Comparison of ENCODE assay signal across 9 cellular contexts in the genomic region with DNA sequence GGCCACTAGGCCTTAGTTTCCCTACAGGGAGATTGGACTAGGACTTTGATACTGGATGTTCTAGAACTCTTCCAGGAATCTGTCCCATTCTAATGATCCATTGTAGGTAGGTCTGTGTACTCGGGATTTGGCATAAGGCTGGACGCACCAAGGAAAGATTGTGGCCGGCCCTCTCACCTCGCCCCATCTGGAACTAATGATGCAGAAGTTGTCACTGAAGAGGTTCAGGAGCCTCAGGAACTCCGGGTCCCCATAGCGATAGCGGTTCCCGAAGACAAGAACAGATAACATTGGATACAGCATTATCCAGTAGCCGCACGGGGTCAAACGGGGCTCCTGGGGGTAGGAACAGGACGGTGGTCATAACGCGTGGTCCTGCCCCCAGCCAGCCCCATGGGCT. TPM values are rescaled to one million over a fixed set of nuclear protein-coding genes. Genes with fewer than 3 reads are reported as not detected.
DNase-seq lines count a peak whose midpoint lies in the region; ATAC-seq and TF ChIP-seq lines count a peak whose summit lies in the region.
"Had no signal": no experiment of that assay in that cellular context is flagged by ENCODE, and none has a peak within 500 bp of the region (broad histone marks: within the 10 kb centered on the region; RNA-seq: fewer than 3 reads in every experiment).

No MANE protein-coding gene starts in this region.

- DNase-seq in HCT116 (ENCODE audit: low read depth, low spot score) (no peak), hepatocyte (ENCODE audit: low spot score) (no peak), NCI-H526 (lab: John Stamatoyannopoulos, UW) (no peak), NCI-H446 treated with DMSO at 0.1 percent for 48 hours (lab: John Stamatoyannopoulos, UW) (no peak), anterior cingulate cortex (lab: John Stamatoyannopoulos, UW) (no peak), WERI-Rb-1 (no peak)
- DNase-seq in activated CD8-positive, alpha-beta T cell treated with anti-CD3 and anti-CD28 coated beads, Interleukin-2, amount 10 ng/mL, durations not matched to agents 7 days and 5 days, result no peak

- no peaks in the 10 kb centered on the region for H3K27me3 ChIP-seq in HCT116 (ENCODE audit: insufficient read depth, low read length)
- no peaks in the 10 kb centered on the region for H3K27me3 ChIP-seq in hepatocyte
- no peaks in the 10 kb centered on the region for H3K27me3 ChIP-seq in skeletal muscle tissue (ENCODE audit: control insufficient read depth in 3 of 3, insufficient read depth in 3 of 3, low read length in 3 of 3)
- no peaks in the 10 kb centered on the region for H3K27me3 ChIP-seq in WERI-Rb-1 (ENCODE audit: insufficient read depth, low read depth, severe bottlenecking)

- RAD21 ChIA-PET in HCT116 (lab: Charles Lee; ENCODE audit: low non-redundant PET in 1 of 2, low total read pairs in 2 of 2, uncharacterized antibody in 2 of 2, unreplicated experiment in 2 of 2), result no interaction called here

- peaks cover 19% of the 10 kb centered on the region for H3K27me3 Mint-ChIP-seq in activated CD8-positive, alpha-beta T cell treated with anti-CD3 and anti-CD28 coated beads, Interleukin-2, amount 10 ng/mL, durations not matched to agents 7 days and 5 days (ENCODE audit: low read depth)

- no peaks in the 10 kb centered on the region for H3K9me2 ChIP-seq in HCT116 (ENCODE audit: insufficient read depth)
- H3K9me2 ChIP-seq in hepatocyte (replicated peaks; ENCODE audit: insufficient read depth), result no peaks in the 10 kb centered on the region

- H4K20me1 ChIP-seq in HCT116 (ENCODE audit: insufficient read depth), result peaks cover 4% of the 10 kb centered on the region; the same call in 1 of the 2 replicates
- H4K20me1 ChIP-seq in hepatocyte (ENCODE audit: insufficient read depth, poor library complexity, severe bottlenecking), result peaks cover 18% of the 10 kb centered on the region

- H3K4me2 ChIP-seq in HCT116 (ENCODE audit: low read length) (peak overlapping the region; percentile 75), hepatocyte (peak overlapping the region; percentile 91)

- BruUV-seq in HCT116 (replicated peaks; lab: Mats Ljungman, UMichigan), result no TSS peak

- H3K27ac Mint-ChIP-seq in activated CD8-positive, alpha-beta T cell treated with anti-CD3 and anti-CD28 coated beads, Interleukin-2, amount 10 ng/mL, durations not matched to agents 7 days and 5 days, result no peak overlapping the region

- ATAC-seq in HCT116, result no peak
- no peak for ATAC-seq in activated CD8-positive, alpha-beta T cell treated with anti-CD3 and anti-CD28 coated beads, Interleukin-2, amount 10 ng/mL, durations not matched to agents 7 days and 5 days

- no peaks in the 10 kb centered on the region for H3K9me3 Mint-ChIP-seq in activated CD8-positive, alpha-beta T cell treated with anti-CD3 and anti-CD28 coated beads, Interleukin-2, amount 10 ng/mL, durations not matched to agents 7 days and 5 days (ENCODE audit: insufficient read depth)

- CTCF ChIA-PET in HCT116 (lab: Charles Lee), result no interaction called here
- CTCF ChIA-PET in activated CD8-positive, alpha-beta T cell treated with anti-CD3 and anti-CD28 coated beads, Interleukin-2, amount 10 ng/mL, durations not matched to agents 7 days and 5 days (lab: Charles Lee), result interaction anchor here (1.6 kb wide), 1 partner anchor 12 kb away, joined by 3 read pairs; no protein-coding TSS in a partner anchor

- peak overlapping the region; percentile 80 for H3K4me3 Mint-ChIP-seq in activated CD8-positive, alpha-beta T cell treated with anti-CD3 and anti-CD28 coated beads, Interleukin-2, amount 10 ng/mL, durations not matched to agents 7 days and 5 days

- TF ChIP-seq POLR2A in HCT116 (IDR thresholded peaks at IDR 0.05; ENCODE audit: borderline replicate concordance, extremely low read depth, insufficient read depth, insufficient read length), result no peak

- H2AFZ ChIP-seq in HCT116 (ENCODE audit: low read depth, low read length, poor library complexity, severe bottlenecking) (no peak overlapping the region), hepatocyte (no peak overlapping the region)

- no peak overlapping the region for H3K4me3 ChIP-seq in HCT116 (replicated peaks in 1 of 2; ENCODE audit: low read depth in 1 of 2, low read length in 2 of 2)
- H3K4me3 ChIP-seq in hepatocyte, result no peak overlapping the region
- H3K4me3 ChIP-seq in skeletal muscle tissue (ENCODE audit: low read length in 3 of 3), result peak overlapping the region; percentile 40 to 73 (median 48)
- H3K4me3 ChIP-seq in WERI-Rb-1 (ENCODE audit: low read depth, low read length), result no peak overlapping the region

- POLR2A ChIA-PET in HCT116 (lab: Charles Lee), result no interaction called here
- POLR2A ChIA-PET in activated CD8-positive, alpha-beta T cell treated with anti-CD3 and anti-CD28 coated beads, Interleukin-2, amount 10 ng/mL, durations not matched to agents 7 days and 5 days (lab: Charles Lee), result no interaction called here

- TF ChIP-seq CTCF in HCT116 (IDR thresholded peaks at IDR 0.05 in 2 of 3, conservative IDR thresholded peaks at IDR 0.05 in 1 of 3; ENCODE audit: borderline replicate concordance in 1 of 3, insufficient read depth in 1 of 3, low read depth in 2 of 3, low read length in 2 of 3) (no peak), hepatocyte (IDR thresholded peaks at IDR 0.05; ENCODE audit: poor library complexity) (no peak), WERI-Rb-1 (IDR thresholded peaks at IDR 0.05; ENCODE audit: low read depth, low read length) (no peak)

- WGBS in hepatocyte (ENCODE audit: low lambda C conversion rate, missing lambda C conversion rate), result 55% methylated on average over 11 of the region's 14 CpGs

- TF ChIP-seq RAD21 in HCT116 (IDR thresholded peaks at IDR 0.05; ENCODE audit: low read depth), result no peak

- H3K4me1 ChIP-seq in HCT116 (ENCODE audit: control insufficient read depth in 1 of 2, insufficient read depth in 2 of 2, low read length in 2 of 2) (peaks cover 23 to 57% of the 10 kb centered on the region in 2 experiments), hepatocyte (ENCODE audit: insufficient read depth) (peaks cover 47% of the 10 kb centered on the region), skeletal muscle tissue (ENCODE audit: control insufficient read depth in 3 of 3, insufficient read depth in 3 of 3, low read length in 3 of 3) (peaks cover 33 to 59% (median 57%) of the 10 kb centered on the region in 3 donors)

- H3K9ac ChIP-seq in HCT116 (ENCODE audit: low read length) (0 out of 2 replicates have a peak overlapping the region, but pooled peaks have one; percentile 44), skeletal muscle tissue (ENCODE audit: low read depth in 1 of 3, low read length in 3 of 3) (peak overlapping the region; percentile 23 to 57 (median 50))

- peak overlapping the region; percentile 25; the same call in 1 of the 2 replicates for H3K27ac ChIP-seq in HCT116 (ENCODE audit: low read depth, low read length)
- H3K27ac ChIP-seq in hepatocyte, result peak overlapping the region; percentile 98
- H3K27ac ChIP-seq in skeletal muscle tissue (ENCODE audit: low read depth, low read length), result peak overlapping the region; percentile 60
- H3K27ac ChIP-seq in WERI-Rb-1, result no peak overlapping the region

- H3K36me3 ChIP-seq in HCT116 (ENCODE audit: control insufficient read depth in 1 of 2, insufficient read depth in 2 of 2, low read length in 2 of 2), result peaks cover 7 to 10% of the 10 kb centered on the region in 2 experiments; a peak in 2 of 4 replicates
- no peaks in the 10 kb centered on the region for H3K36me3 ChIP-seq in hepatocyte (replicated peaks; ENCODE audit: insufficient read depth, low read depth)
- peaks cover 16 to 22% (median 17%) of the 10 kb centered on the region in 3 donors for H3K36me3 ChIP-seq in skeletal muscle tissue (ENCODE audit: control insufficient read depth in 3 of 3, insufficient read depth in 3 of 3, low read length in 3 of 3)
- H3K36me3 ChIP-seq in WERI-Rb-1, result peaks cover 47% of the 10 kb centered on the region

- peaks cover 61% of the 10 kb centered on the region for H3K4me1 Mint-ChIP-seq in activated CD8-positive, alpha-beta T cell treated with anti-CD3 and anti-CD28 coated beads, Interleukin-2, amount 10 ng/mL, durations not matched to agents 7 days and 5 days (ENCODE audit: low read depth)

- intact Hi-C loops in HCT116 (cut with micrococcal nuclease), result loop anchor here (10.0 kb wide), 1 partner anchor 335 kb away; no protein-coding TSS in a partner anchor

- H3K79me2 ChIP-seq in HCT116 (ENCODE audit: insufficient read depth, low read length), result peaks cover 28% of the 10 kb centered on the region
- H3K79me2 ChIP-seq in hepatocyte, result peaks cover 27% of the 10 kb centered on the region

- H3K9me3 ChIP-seq in HCT116 (ENCODE audit: control insufficient read depth in 1 of 2, insufficient read depth in 1 of 2, low read depth in 1 of 2, low read length in 2 of 2) (no peaks in the 10 kb centered on the region), hepatocyte (ENCODE audit: low read depth) (no peaks in the 10 kb centered on the region), skeletal muscle tissue (ENCODE audit: control insufficient read depth in 3 of 3, low read length in 3 of 3) (no peaks in the 10 kb centered on the region), WERI-Rb-1 (ENCODE audit: severe bottlenecking) (no peaks in the 10 kb centered on the region)

- H3K36me3 Mint-ChIP-seq in activated CD8-positive, alpha-beta T cell treated with anti-CD3 and anti-CD28 coated beads, Interleukin-2, amount 10 ng/mL, durations not matched to agents 7 days and 5 days (ENCODE audit: low read depth), result peaks cover 52% of the 10 kb centered on the region

RNA-seq across cellular contexts. Expression of a gene that starts 11.2 kb away (rescaled TPM):
- total RNA-seq in HCT116 (2021; ENCODE audit: unreplicated experiment), result 58.6 TPM
- 49.8 and 51.1 TPM in 2 replicates for polyA plus RNA-seq in HCT116 (2012)
- 100 to 1,000 TPM; 121 to 126 TPM for total RNA-seq in activated CD8-positive, alpha-beta T cell treated with anti-CD3 and anti-CD28 coated beads, Interleukin-2, amount 10 ng/mL, durations not matched to agents 7 days and 5 days
- 84.4 and 88.4 TPM in 2 replicates for total RNA-seq in hepatocyte
- 119 and 121 TPM in 2 replicates for polyA plus RNA-seq in hepatocyte
- 37.1 TPM for total RNA-seq in skeletal muscle tissue

RNA-seq across cellular contexts. Expression of a gene that starts 32.1 kb away (rescaled TPM):
- total RNA-seq in HCT116 (2021; ENCODE audit: unreplicated experiment) (18.7 TPM), hepatocyte (20.2 and 29.1 TPM in 2 replicates), skeletal muscle tissue (2.1 TPM)
- polyA plus RNA-seq in HCT116 (2012), result 26.2 and 26.3 TPM in 2 replicates
- 10 to 100 TPM; 50.2 to 53.1 TPM for total RNA-seq in activated CD8-positive, alpha-beta T cell treated with anti-CD3 and anti-CD28 coated beads, Interleukin-2, amount 10 ng/mL, durations not matched to agents 7 days and 5 days
- polyA plus RNA-seq in hepatocyte, result 49.3 and 60.8 TPM in 2 replicates

RNA-seq across cellular contexts. Expression of a gene that starts 34.8 kb away (rescaled TPM):
- total RNA-seq in HCT116 (2021; ENCODE audit: unreplicated experiment), result 1.4 TPM
- 0.83 and 2.2 TPM in 2 replicates for polyA plus RNA-seq in HCT116 (2012)
- total RNA-seq in activated CD8-positive, alpha-beta T cell treated with anti-CD3 and anti-CD28 coated beads, Interleukin-2, amount 10 ng/mL, durations not matched to agents 7 days and 5 days, result not detected
- total RNA-seq in hepatocyte, result 0.88 TPM in 1 of 2 replicates, not detected in the other
- 0.86 and 2.0 TPM in 2 replicates for polyA plus RNA-seq in hepatocyte
- total RNA-seq in skeletal muscle tissue, result 2.1 TPM
- total RNA-seq: mesenteric fat pad had no signal

RNA-seq across cellular contexts. Expression of a gene that starts 40.1 kb away (rescaled TPM):
- total RNA-seq in HCT116 (2021; ENCODE audit: unreplicated experiment) (0.57 TPM), hepatocyte (1.1 and 1.4 TPM in 2 replicates), skeletal muscle tissue (not detected)
- 0.29 TPM in 1 of 2 replicates, not detected in the other for polyA plus RNA-seq in HCT116 (2012)
- not detected for total RNA-seq in activated CD8-positive, alpha-beta T cell treated with anti-CD3 and anti-CD28 coated beads, Interleukin-2, amount 10 ng/mL, durations not matched to agents 7 days and 5 days
- 0.50 and 1.7 TPM in 2 replicates for polyA plus RNA-seq in hepatocyte

RNA-seq across cellular contexts. Expression of a gene that starts 59.2 kb away (rescaled TPM):
- total RNA-seq in HCT116 (2021; ENCODE audit: unreplicated experiment), result 170 TPM
- 193 and 213 TPM in 2 replicates for polyA plus RNA-seq in HCT116 (2012)
- total RNA-seq in activated CD8-positive, alpha-beta T cell treated with anti-CD3 and anti-CD28 coated beads, Interleukin-2, amount 10 ng/mL, durations not matched to agents 7 days and 5 days, result 100 to 1,000 TPM; 175 to 183 TPM
- total RNA-seq in hepatocyte, result 25.1 and 33.2 TPM in 2 replicates
- polyA plus RNA-seq in hepatocyte, result 86.9 and 95.0 TPM in 2 replicates
- 7.8 TPM for total RNA-seq in skeletal muscle tissue

Comparison
In these comparisons a context has a peak if more than half of its experiments do, and no peak if none do; other contexts are left out.
1. H3K4me3 ChIP-seq: peak in skeletal muscle tissue (3 of 3); none in HCT116 (0 of 2), hepatocyte (single experiment) and WERI-Rb-1 (single experiment).